9 cellular contexts compared by ENCODE assay signal in the genomic region with DNA sequence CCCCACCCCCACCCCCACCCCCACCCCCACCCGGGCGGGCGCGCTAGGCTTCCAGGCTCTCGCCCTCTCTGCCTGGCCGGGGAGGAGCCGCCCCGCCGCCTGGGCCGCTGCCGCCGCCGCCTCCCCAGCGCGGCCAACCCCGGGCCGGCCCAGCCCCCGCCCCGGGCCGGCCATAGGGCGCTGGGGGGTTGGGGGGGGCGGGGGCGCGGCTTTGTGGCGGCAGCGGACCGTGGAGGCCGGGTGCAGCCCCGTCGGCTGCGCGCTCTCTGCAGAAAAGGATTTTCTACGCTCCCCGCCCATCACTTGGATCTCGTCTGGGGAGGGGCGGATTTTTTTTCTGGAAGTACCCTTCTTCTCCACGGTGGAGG.
DNase-seq lines count a peak whose midpoint lies in the region; ATAC-seq, FAIRE-seq and TF ChIP-seq lines count a peak whose summit lies in the region.
"Had no signal": no experiment of that assay in that cellular context is flagged by ENCODE, and none has a peak within 500 bp of the region (broad histone marks: within the 10 kb centered on the region; RNA-seq: fewer than 3 reads in every experiment).

No MANE protein-coding gene starts in this region.

- H3K27me3 ChIP-seq in keratinocyte (ENCODE audit: control insufficient read depth, extremely low read depth, insufficient read depth, low read length): no peaks in the 10 kb centered on the region

- TF ChIP-seq CTCF in MCF 10A (IDR thresholded peaks at IDR 0.05; ENCODE audit: unreplicated experiment) (no peak), keratinocyte (optimal IDR thresholded peaks at IDR 0.05 in 1 of 3, IDR thresholded peaks at IDR 0.05 in 1 of 3, conservative IDR thresholded peaks at IDR 0.05 in 1 of 3; ENCODE audit: extremely low read depth in 1 of 3, insufficient read depth in 2 of 3, low read length in 3 of 3) (no peak)

- H3K9me1 ChIP-seq in keratinocyte (ENCODE audit: control insufficient read depth, extremely low read depth, insufficient read depth, low read length): no peaks in the 10 kb centered on the region

- H3K36me3 ChIP-seq in keratinocyte (ENCODE audit: control insufficient read depth in 2 of 2, extremely low read depth in 1 of 2, insufficient read depth in 2 of 2, low read length in 2 of 2): peaks cover 3 to 6% of the 10 kb centered on the region in 2 experiments

- intact Hi-C loops in MCF 10A (cut with micrococcal nuclease): loop anchor here (5.0 kb wide), 1 partner anchor 95 kb away; no protein-coding TSS in a partner anchor

- no peak overlapping the region for H3K4me2 ChIP-seq in keratinocyte (ENCODE audit: control insufficient read depth, extremely low read depth, insufficient read depth, low read depth, low read length)

- H3K9me3 ChIP-seq in keratinocyte (ENCODE audit: control insufficient read depth, low read depth, low read length): no peaks in the 10 kb centered on the region

- POLR2A ChIA-PET in MCF 10A (lab: Yijun Ruan, JAX): interaction anchor here (0.9 to 2.5 kb wide), 6 partner anchors 77 to 262 kb away, joined by 3 to 37 read pairs (median 8); no protein-coding TSS in a partner anchor

- no peak overlapping the region for H2AFZ ChIP-seq in keratinocyte (ENCODE audit: control insufficient read depth, low read length)

- H3K4me1 Mint-ChIP-seq in MCF 10A (ENCODE audit: insufficient read depth, unreplicated experiment): peaks cover 35% of the 10 kb centered on the region

- BruUV-seq in MCF 10A (replicated peaks; lab: Mats Ljungman, UMichigan): no TSS peak

- dilution Hi-C loops in keratinocyte (cut with MboI; ENCODE audit: extremely low pct_ligation_motif_present, low sequenced_read_pairs): no loop called here

- ATAC-seq in GM18502 (IDR thresholded peaks at IDR 0.05; ENCODE audit: poor library complexity, unreplicated experiment): peak; percentile 66
- ATAC-seq in HG02943 (IDR thresholded peaks at IDR 0.05; ENCODE audit: low read depth, unreplicated experiment): peak; percentile 62
- ATAC-seq in stimulated activated naive CD8-positive, alpha-beta T cell treated with anti-CD3 and anti-CD28 coated beads, Interleukin-15, Interleukin-2, amounts not matched to agents 100 U/mL and 50 U/mL, for 24 hours: peak; percentile 51

- FAIRE-seq in keratinocyte (lab: Jason Lieb, UNC): no peak
- FAIRE-seq: TTC549 had no signal

- no peaks in the 10 kb centered on the region for H4K20me1 ChIP-seq in keratinocyte (ENCODE audit: control insufficient read depth, extremely low read depth, insufficient read depth, low read length)

- peak overlapping the region; percentile 88 for H3K9ac ChIP-seq in keratinocyte (ENCODE audit: control insufficient read depth, extremely low read depth, insufficient read depth, low read length)

- no peaks in the 10 kb centered on the region for H3K27me3 Mint-ChIP-seq in MCF 10A (ENCODE audit: insufficient read depth, unreplicated experiment)

- peaks cover 49% of the 10 kb centered on the region for H3K79me2 ChIP-seq in keratinocyte (ENCODE audit: control insufficient read depth, insufficient read depth, low read length)

- H3K36me3 Mint-ChIP-seq in MCF 10A (ENCODE audit: insufficient read depth, unreplicated experiment): peaks cover 5% of the 10 kb centered on the region

- H3K27ac Mint-ChIP-seq in MCF 10A (ENCODE audit: low read depth, unreplicated experiment): no peak overlapping the region

- peak overlapping the region; percentile 84 for H3K27ac ChIP-seq in keratinocyte (ENCODE audit: control insufficient read depth, insufficient read depth, low read length)

- H3K4me3 Mint-ChIP-seq in MCF 10A (ENCODE audit: unreplicated experiment): peak overlapping the region; percentile 81

- CTCF ChIA-PET in MCF 10A (lab: Yijun Ruan, JAX): interaction anchor here (1.9 to 6.1 kb wide), 3 partner anchors 200 to 226 kb away, joined by 13 to 106 read pairs (median 22); no protein-coding TSS in a partner anchor

- no peaks in the 10 kb centered on the region for H3K9me3 Mint-ChIP-seq in MCF 10A (ENCODE audit: unreplicated experiment)

- peak overlapping the region; percentile 78 to 94 (median 86) for H3K4me3 ChIP-seq in keratinocyte (ENCODE audit: control insufficient read depth in 2 of 3, extremely low read depth in 1 of 3, insufficient read depth in 2 of 3, low read depth in 1 of 3, low read length in 3 of 3)

- DNase-seq in AG20443 (ENCODE audit: low spot score) (peak; percentile 95), NCI-H69 (lab: John Stamatoyannopoulos, UW) (peak; percentile 71), MCF 10A (ENCODE audit: unreplicated experiment) (peak; percentile 68), keratinocyte (ENCODE audit: low read depth, low spot score) (no peak)
- DNase-seq in stimulated activated naive CD8-positive, alpha-beta T cell treated with anti-CD3 and anti-CD28 coated beads, Interleukin-15, Interleukin-2, amounts not matched to agents 100 U/mL and 50 U/mL, for 24 hours: peak; percentile 29
- no peak for DNase-seq in activated CD4-positive, CD25-positive, alpha-beta regulatory T cell (lab: John Stamatoyannopoulos, UW)

- peaks cover 41% of the 10 kb centered on the region for H3K4me1 ChIP-seq in keratinocyte (ENCODE audit: control insufficient read depth, extremely low read depth, insufficient read depth, low read length)

Comparison
In these comparisons a context has a peak if more than half of its experiments do, and no peak if none do; other contexts are left out.
1. DNase-seq: peak in AG20443 (single experiment), NCI-H69 (single experiment), MCF 10A (single experiment) and stimulated activated naive CD8-positive, alpha-beta T cell treated with anti-CD3 and anti-CD28 coated beads, Interleukin-15, Interleukin-2, amounts not matched to agents 100 U/mL and 50 U/mL, for 24 hours (single experiment); none in keratinocyte (single experiment) and activated CD4-positive, CD25-positive, alpha-beta regulatory T cell (0 of 4).
2. Peak in every context shown above with its lines, with median percentiles within 50 percentile points of each other: ATAC-seq.